ENCODE assay signal across 8 cellular contexts in the genomic region with DNA sequence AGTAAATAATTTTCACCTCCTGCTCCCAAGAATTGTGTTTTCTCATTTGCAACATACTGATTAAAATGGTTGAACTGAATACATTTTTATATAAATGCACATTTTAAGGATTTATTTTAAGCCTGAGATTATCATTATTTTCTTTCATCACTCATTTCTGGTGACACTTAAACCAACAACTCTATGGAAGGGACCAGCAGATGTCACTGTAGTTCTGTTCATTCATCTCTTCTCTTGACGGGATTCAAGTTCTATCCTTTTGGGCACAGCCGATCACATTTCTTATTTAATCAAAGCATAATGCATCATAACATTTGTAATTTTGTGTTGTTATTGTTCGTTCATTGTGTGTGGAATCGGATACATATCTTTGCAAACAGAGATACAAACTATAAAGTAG.
DNase-seq lines count a peak whose midpoint lies in the region; ATAC-seq and TF ChIP-seq lines count a peak whose summit lies in the region.

No MANE protein-coding gene starts in this region.

- DNase-seq in GM06990 (ENCODE audit: extremely low read depth, insufficient read length), result no peak
- peak; percentile 73 for DNase-seq in NCI-H2171 treated with DMSO at 0.1 percent for 48 hours (lab: John Stamatoyannopoulos, UW)
- peak; percentile 68 for DNase-seq in cerebellum (ENCODE audit: low spot score)
- DNase-seq in mesendoderm, result peak; percentile 52
- no peak for DNase-seq in body of pancreas
- no peak for DNase-seq in HPDE6-E6E7 (ENCODE audit: extremely low spot score)

- H3K79me1 ChIP-seq in mesendoderm (ENCODE audit: low read length), result no peaks in the 10 kb centered on the region

- H3K23ac ChIP-seq in mesendoderm (ENCODE audit: low read length), result no peak overlapping the region

- no peak overlapping the region for H3K27ac ChIP-seq in mesendoderm (ENCODE audit: low read depth, low read length)
- H3K27ac ChIP-seq in body of pancreas, result no peak overlapping the region

- H3K27me3 ChIP-seq in GM06990 (replicated peaks; ENCODE audit: control insufficient read depth, insufficient read depth, low read length) (no peaks in the 10 kb centered on the region), mesendoderm (ENCODE audit: insufficient read depth, low read length, poor library complexity) (no peaks in the 10 kb centered on the region), body of pancreas (no peaks in the 10 kb centered on the region)

- ATAC-seq in HG03135 (IDR thresholded peaks at IDR 0.05; ENCODE audit: unreplicated experiment) (no peak), HG03097 (IDR thresholded peaks at IDR 0.05; ENCODE audit: low FRiP score, unreplicated experiment) (no peak), body of pancreas (no peak)

- H3K18ac ChIP-seq in mesendoderm (ENCODE audit: low read length), result no peak overlapping the region

- no CpG with 5 or more reads among the region's 4 CpGs for WGBS in mesendoderm (ENCODE audit: extremely low coverage, insufficient coverage, low lambda C conversion rate)
- 6 to 7% methylated on average over 4 of the region's 4 CpGs for WGBS in body of pancreas, 2 donors

- no peak overlapping the region for H3K4ac ChIP-seq in mesendoderm (ENCODE audit: low read depth, low read length)

- no peak overlapping the region for H2AK5ac ChIP-seq in mesendoderm (ENCODE audit: low read length)

- H4K5ac ChIP-seq in mesendoderm (ENCODE audit: low read length), result no peak overlapping the region

- no peaks in the 10 kb centered on the region for H3K79me2 ChIP-seq in mesendoderm (ENCODE audit: control insufficient read depth, insufficient read depth, low read length)

- H3K36me3 ChIP-seq in GM06990 (ENCODE audit: control insufficient read depth, insufficient read depth, low read length) (no peaks in the 10 kb centered on the region), mesendoderm (ENCODE audit: control insufficient read depth, insufficient read depth, low read length) (no peaks in the 10 kb centered on the region), body of pancreas (replicated peaks in 1 of 2; ENCODE audit: insufficient read depth in 1 of 2, low read depth in 2 of 2) (no peaks in the 10 kb centered on the region)

- H3K4me1 ChIP-seq in mesendoderm (ENCODE audit: control insufficient read depth, low read depth, low read length) (no peaks in the 10 kb centered on the region), body of pancreas (no peaks in the 10 kb centered on the region)

- H3K9me3 ChIP-seq in body of pancreas, result no peaks in the 10 kb centered on the region

- no peak for TF ChIP-seq POLR2A in body of pancreas (IDR thresholded peaks at IDR 0.05)

- intact Hi-C loops in body of pancreas (cut with DNase I), result no loop called here

- no peak overlapping the region for H3K56ac ChIP-seq in mesendoderm (ENCODE audit: low read length)

- no peak overlapping the region for H2BK15ac ChIP-seq in mesendoderm (replicated peaks; ENCODE audit: low read depth)

- TF ChIP-seq CTCF in GM06990 (IDR thresholded peaks at IDR 0.05; ENCODE audit: insufficient read depth, low read length, poor library complexity, severe bottlenecking) (peak; percentile 34), body of pancreas (IDR thresholded peaks at IDR 0.05) (peak in 3 of 7 experiments; percentile 22 to 39 (median 30))

- H3K4me2 ChIP-seq in mesendoderm (ENCODE audit: low read length), result no peak overlapping the region

- no peak overlapping the region for H2BK120ac ChIP-seq in mesendoderm (ENCODE audit: low read depth, low read length)

- H3K4me3 ChIP-seq in GM06990 (replicated peaks; ENCODE audit: low read depth, low read length), result no peak overlapping the region
- H3K4me3 ChIP-seq in mesendoderm (ENCODE audit: low read length), result no peak overlapping the region
- H3K4me3 ChIP-seq in body of pancreas, result no peak overlapping the region

- no peak overlapping the region for H2BK5ac ChIP-seq in mesendoderm (ENCODE audit: low read length)

- H3K9ac ChIP-seq in mesendoderm (ENCODE audit: low read length), result no peak overlapping the region

- H4K8ac ChIP-seq in mesendoderm (ENCODE audit: low read depth, low read length), result no peak overlapping the region

Comparison
In these comparisons a context has a peak if more than half of its experiments do, and no peak if none do; other contexts are left out.
1. DNase-seq: peak in NCI-H2171 treated with DMSO at 0.1 percent for 48 hours (single experiment), cerebellum (single experiment) and mesendoderm (single experiment); none in GM06990 (single experiment), body of pancreas (0 of 4) and HPDE6-E6E7 (single experiment).